In genomic region chr14:49946320-49947141, GRCh38 we compare ENCODE assay signal across 1 cellular context.
TF ChIP-seq lines count a peak whose summit lies in the region.

No MANE protein-coding gene starts in this region.

TF ChIP-seq in GM12878, 131 proteins besides CTCF, POLR2A, EP300 and RAD21 (continued from another document):
- no peak for TF ChIP-seq IRF5 (IDR thresholded peaks at IDR 0.05; ENCODE audit: borderline replicate concordance)
- no peak for TF ChIP-seq NFXL1 (IDR thresholded peaks at IDR 0.05; ENCODE audit: borderline replicate concordance)
- no peak for TF ChIP-seq ZBTB40 (IDR thresholded peaks at IDR 0.05; ENCODE audit: borderline replicate concordance)
- TF ChIP-seq ZNF274 (IDR thresholded peaks at IDR 0.05; ENCODE audit: insufficient read depth, insufficient read length), result no peak
- no peak for TF ChIP-seq ELK1 (IDR thresholded peaks at IDR 0.05; ENCODE audit: low read depth, low read length)
- TF ChIP-seq FOXM1 (IDR thresholded peaks at IDR 0.05; ENCODE audit: low read depth, low read length), result no peak
- TF ChIP-seq MYC (IDR thresholded peaks at IDR 0.05; ENCODE audit: insufficient read depth, insufficient read length, insufficient replicate concordance, low read length, severe bottlenecking), result no peak
- TF ChIP-seq WRNIP1 (IDR thresholded peaks at IDR 0.05; ENCODE audit: borderline replicate concordance, low read depth, low read length), result no peak
